Comparison of ENCODE assay signal across 9 cellular contexts in genomic region chr11:67508486-67509121, GRCh38. TPM values are rescaled to one million over a fixed set of nuclear protein-coding genes. Genes with fewer than 3 reads are reported as not detected.
DNase-seq lines count a peak whose midpoint lies in the region; ATAC-seq and TF ChIP-seq lines count a peak whose summit lies in the region.
"Had no signal": no experiment of that assay in that cellular context is flagged by ENCODE, and none has a peak within 500 bp of the region (broad histone marks: within the 10 kb centered on the region; RNA-seq: fewer than 3 reads in every experiment).

No MANE protein-coding gene starts in this region.

- H3K4me1 Mint-ChIP-seq in chondrocyte (ENCODE audit: low read depth), result peaks cover 39% of the 10 kb centered on the region

- H3K9me3 Mint-ChIP-seq in chondrocyte (ENCODE audit: low read depth), result no peaks in the 10 kb centered on the region

- peak overlapping the region; percentile 82 for H3K4me3 Mint-ChIP-seq in chondrocyte (ENCODE audit: unreplicated experiment)

- peak; percentile 88 to 89 for DNase-seq in AML-193 (lab: John Stamatoyannopoulos, UW)
- peak; percentile 93 for DNase-seq in NCI-H460 (ENCODE audit: extremely low read depth, low read depth)
- peak; percentile 99 for DNase-seq in activated CD4-positive, alpha-beta T cell treated with anti-CD3 and anti-CD28 coated beads for 24 hours (ENCODE audit: low read depth in 2 of 2)
- peak; percentile 99 for DNase-seq in chondrocyte (ENCODE audit: low spot score)
- peak; percentile 96 for DNase-seq in kidney tubule cell (ENCODE audit: low spot score)
- DNase-seq in stimulated activated CD4-positive, alpha-beta T cell treated with anti-CD3 and anti-CD28 coated beads, Interleukin-1b, Interleukin-23, amount 100 ng/mL, for 1 hour (ENCODE audit: low read depth in 2 of 2), result peak; percentile 98 to 99

- ATAC-seq in HG03432 (IDR thresholded peaks at IDR 0.05; ENCODE audit: unreplicated experiment), result peak; percentile 45

- no peaks in the 10 kb centered on the region for H3K27me3 Mint-ChIP-seq in chondrocyte (ENCODE audit: low read depth)

- peak overlapping the region; percentile 91 for H3K27ac Mint-ChIP-seq in chondrocyte (ENCODE audit: unreplicated experiment)

- no peaks in the 10 kb centered on the region for H3K36me3 Mint-ChIP-seq in chondrocyte (ENCODE audit: low read depth)

- peak; percentile 44 for TF ChIP-seq CTCF in chondrocyte (IDR thresholded peaks at IDR 0.05)

- TF ChIP-seq POLR2A in GM19193 (IDR thresholded peaks at IDR 0.05; ENCODE audit: extremely low read depth, insufficient read depth, insufficient read length), result peak; percentile 60

RNA-seq across cellular contexts. Expression of gene CDK2AP2, which starts 0.6 kb away (rescaled TPM):
- total RNA-seq in NCI-H460 (2014; rRNA removed; shearing (Covaris generic)), result 25.1 and 29.6 TPM in 2 replicates
- 28.7 and 44.7 TPM in 2 replicates for polyA plus RNA-seq in NCI-H460 (2014; cell fraction: nucleus; rRNA removed)
- total RNA-seq in chondrocyte, result 27.5 to 42.5 TPM (median 36.6 TPM) in 3 replicates

RNA-seq across cellular contexts. Expression of gene PITPNM1, which starts 3.4 kb away (rescaled TPM):
- total RNA-seq in NCI-H460 (2014; rRNA removed; shearing (Covaris generic)), result 24.5 TPM in 2 replicates
- polyA plus RNA-seq in NCI-H460 (2014; cell fraction: nucleus; rRNA removed), result 58.8 and 71.1 TPM in 2 replicates
- 39.8 to 44.7 TPM (median 40.5 TPM) in 3 replicates for total RNA-seq in chondrocyte

RNA-seq across cellular contexts. Expression of gene CABP2, which starts 14.6 kb away (rescaled TPM):
- not detected in 2 replicates for total RNA-seq in NCI-H460 (2014; rRNA removed; shearing (Covaris generic))
- not detected in 2 replicates for polyA plus RNA-seq in NCI-H460 (2014; cell fraction: nucleus; rRNA removed)
- not detected in 3 replicates for total RNA-seq in chondrocyte
- total RNA-seq: T-helper 2 cell treated with Interferon-gamma antibody and Interleukin-4, amounts not matched to agents 100 ng/mL and 5 ng/mL, for 36 hours had no signal

RNA-seq across cellular contexts. Expression of gene AIP, which starts 25.8 kb away (rescaled TPM):
- total RNA-seq in NCI-H460 (2014; rRNA removed; shearing (Covaris generic)), result 49.2 and 49.5 TPM in 2 replicates
- 77.5 and 83.7 TPM in 2 replicates for polyA plus RNA-seq in NCI-H460 (2014; cell fraction: nucleus; rRNA removed)
- total RNA-seq in chondrocyte, result 53.6 to 58.8 TPM (median 54.3 TPM) in 3 replicates

RNA-seq across cellular contexts. Expression of gene TMEM134, which starts 39.6 kb away (rescaled TPM):
- 7.4 and 19.9 TPM in 2 replicates for total RNA-seq in NCI-H460 (2014; rRNA removed; shearing (Covaris generic))
- polyA plus RNA-seq in NCI-H460 (2014; cell fraction: nucleus; rRNA removed), result 126 and 260 TPM in 2 replicates
- total RNA-seq in chondrocyte, result 50.9 to 62.4 TPM (median 57.1 TPM) in 3 replicates

Comparison
In these comparisons a context has a peak if more than half of its experiments do, and no peak if none do; other contexts are left out.
1. Peak in every context shown above with its lines: DNase-seq and ATAC-seq.